In the genomic region with DNA sequence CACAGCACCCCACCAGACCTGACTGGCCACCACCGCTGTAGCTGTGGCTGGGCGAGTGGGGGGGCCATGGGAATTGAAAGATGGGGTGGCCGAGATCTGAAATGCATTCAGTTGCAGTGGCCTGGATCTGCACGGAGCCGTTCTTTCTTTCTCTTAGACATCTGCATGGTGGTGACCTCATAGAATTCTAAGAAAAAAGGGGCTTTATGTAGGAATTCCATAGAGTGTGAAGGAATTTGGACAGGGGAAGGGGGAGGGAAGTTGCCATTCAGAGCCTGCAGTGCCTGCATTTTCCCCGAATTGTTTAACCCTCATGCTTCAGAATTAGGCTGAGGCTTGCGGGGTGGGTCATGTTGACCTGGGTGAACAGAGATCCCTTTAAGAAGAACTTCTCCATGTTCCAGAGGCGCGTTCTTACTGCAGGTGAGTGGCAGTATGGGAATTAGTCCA, we compare ENCODE assay signal across 11 cellular contexts. TPM values are rescaled to one million over a fixed set of nuclear protein-coding genes. Genes with fewer than 3 reads are reported as not detected.
A peak's percentile ranks its signal among the peaks of the same experiment; 100 is the strongest.
DNase-seq lines count a peak whose midpoint lies in the region; ATAC-seq and TF ChIP-seq lines count a peak whose summit lies in the region.
"Had no signal": no experiment of that assay in that cellular context is flagged by ENCODE, and none has a peak within 500 bp of the region (broad histone marks: within the 10 kb centered on the region; RNA-seq: fewer than 3 reads in every experiment).

No MANE protein-coding gene starts in this region.

- H3K4me1 Mint-ChIP-seq in mesothelial cell of epicardium: peaks cover 45% of the 10 kb centered on the region
- H3K4me1 Mint-ChIP-seq in T-helper 2 cell treated with Interferon-gamma antibody and Interleukin-4, amounts not matched to agents 5 μg/mL and 100 μg/mL, for 36 hours (ENCODE audit: low read depth): peaks cover 33% of the 10 kb centered on the region

- peaks cover 0 to 78% of the 10 kb centered on the region in 2 donors for H3K4me1 ChIP-seq in right atrium auricular region
- H3K4me1 ChIP-seq in heart left ventricle: peaks cover 0 to 87% (median 44%) of the 10 kb centered on the region in 12 donors
- H3K4me1 ChIP-seq in urinary bladder (ENCODE audit: insufficient read depth): peaks cover 2% of the 10 kb centered on the region
- peaks cover 24% of the 10 kb centered on the region for H3K4me1 ChIP-seq in testis

- TF ChIP-seq CTCF in right atrium auricular region (IDR thresholded peaks at IDR 0.05) (no peak), heart left ventricle (IDR thresholded peaks at IDR 0.05) (no peak), brain microvascular endothelial cell (IDR thresholded peaks at IDR 0.05; ENCODE audit: low read depth, low read length, missing control alignments) (no peak), mesothelial cell of epicardium (IDR thresholded peaks at IDR 0.05; ENCODE audit: unreplicated experiment) (no peak), testis (IDR thresholded peaks at IDR 0.05) (no peak)

- no peaks in the 10 kb centered on the region for H3K36me3 Mint-ChIP-seq in mesothelial cell of epicardium
- peaks cover 16% of the 10 kb centered on the region for H3K36me3 Mint-ChIP-seq in T-helper 2 cell treated with Interferon-gamma antibody and Interleukin-4, amounts not matched to agents 5 μg/mL and 100 μg/mL, for 36 hours (ENCODE audit: low read depth)

- no peaks in the 10 kb centered on the region for H3K9me3 ChIP-seq in right atrium auricular region
- no peaks in the 10 kb centered on the region for H3K9me3 ChIP-seq in heart left ventricle
- H3K9me3 ChIP-seq in testis: no peaks in the 10 kb centered on the region

- H3K27ac Mint-ChIP-seq in mesothelial cell of epicardium: peak overlapping the region; percentile 83
- H3K27ac Mint-ChIP-seq in T-helper 2 cell treated with Interferon-gamma antibody and Interleukin-4, amounts not matched to agents 5 μg/mL and 100 μg/mL, for 36 hours: no peak overlapping the region
- H3K27ac Mint-ChIP-seq: activated T-helper 17 cell treated with anti-CD3 and anti-CD28 coated beads, Interleukin-2, amount 50 U/mL, for 72 hours had no signal

- peak overlapping the region; percentile 10 for H3K4me3 Mint-ChIP-seq in mesothelial cell of epicardium
- H3K4me3 Mint-ChIP-seq in T-helper 2 cell treated with Interferon-gamma antibody and Interleukin-4, amounts not matched to agents 5 μg/mL and 100 μg/mL, for 36 hours: no peak overlapping the region
- H3K4me3 Mint-ChIP-seq: activated T-helper 17 cell treated with anti-CD3 and anti-CD28 coated beads, Interleukin-2, amount 50 U/mL, for 72 hours had no signal

- in situ Hi-C loops in brain microvascular endothelial cell (cut with HindIII; ENCODE audit: low pct_ligation_motif_present, low sequenced_read_pairs): no loop called here

- H3K27me3 Mint-ChIP-seq in mesothelial cell of epicardium (ENCODE audit: low read depth): no peaks in the 10 kb centered on the region
- H3K27me3 Mint-ChIP-seq in T-helper 2 cell treated with Interferon-gamma antibody and Interleukin-4, amounts not matched to agents 5 μg/mL and 100 μg/mL, for 36 hours (ENCODE audit: low read depth): no peaks in the 10 kb centered on the region
- H3K27me3 Mint-ChIP-seq: activated T-helper 17 cell treated with anti-CD3 and anti-CD28 coated beads, Interleukin-2, amount 50 U/mL, for 72 hours had no signal

- TF ChIP-seq POLR2A in heart left ventricle (IDR thresholded peaks at IDR 0.05) (no peak), testis (IDR thresholded peaks at IDR 0.05) (no peak)

- H3K27me3 ChIP-seq in right atrium auricular region: no peaks in the 10 kb centered on the region
- H3K27me3 ChIP-seq in heart left ventricle: no peaks in the 10 kb centered on the region
- no peaks in the 10 kb centered on the region for H3K27me3 ChIP-seq in brain microvascular endothelial cell (replicated peaks)
- no peaks in the 10 kb centered on the region for H3K27me3 ChIP-seq in testis
- H3K27me3 ChIP-seq: dorsolateral prefrontal cortex had no signal

- ATAC-seq in heart left ventricle (no peak), GM18858 (IDR thresholded peaks at IDR 0.05; ENCODE audit: unreplicated experiment) (no peak)
- ATAC-seq: activated T-helper 17 cell treated with anti-CD3 and anti-CD28 coated beads, Interleukin-2, amount 50 U/mL, for 72 hours had no signal

- intact Hi-C loops in heart left ventricle (cut with DNase I): loop anchor here in 1 of 10 donors (10.0 kb wide), 1 partner anchor 52 kb away; no protein-coding TSS in a partner anchor
- intact Hi-C loops in testis (cut with DNase I; ENCODE audit: low total_unique reads): no loop called here

- H3K27ac ChIP-seq in right atrium auricular region (peak overlapping the region; percentile 23 to 81), heart left ventricle (peak overlapping the region in 5 of 12 donors; percentile 0 to 96 (median 21)), brain microvascular endothelial cell (peak overlapping the region; percentile 78), urinary bladder (ENCODE audit: low read depth) (peak overlapping the region; percentile 3), testis (no peak overlapping the region)

- H3K4me3 ChIP-seq in right atrium auricular region: no peak overlapping the region
- H3K4me3 ChIP-seq in heart left ventricle: peak overlapping the region in 1 of 12 donors; percentile 79
- H3K4me3 ChIP-seq in brain microvascular endothelial cell (ENCODE audit: low read depth, low read length): no peak overlapping the region
- H3K4me3 ChIP-seq in urinary bladder (ENCODE audit: low read depth, low read length): no peak overlapping the region
- H3K4me3 ChIP-seq in testis: no peak overlapping the region

- 85 to 89% (median 87%) methylated on average over 9 of the region's 9 CpGs for WGBS in heart left ventricle, 4 donors
- 71% methylated on average over 9 of the region's 9 CpGs for WGBS in urinary bladder
- 91 to 95% methylated on average over 9 of the region's 9 CpGs for WGBS in testis, 2 donors

- H3K9me3 Mint-ChIP-seq in mesothelial cell of epicardium: no peaks in the 10 kb centered on the region
- no peaks in the 10 kb centered on the region for H3K9me3 Mint-ChIP-seq in T-helper 2 cell treated with Interferon-gamma antibody and Interleukin-4, amounts not matched to agents 5 μg/mL and 100 μg/mL, for 36 hours
- H3K9me3 Mint-ChIP-seq: activated T-helper 17 cell treated with anti-CD3 and anti-CD28 coated beads, Interleukin-2, amount 50 U/mL, for 72 hours had no signal

- no peak for DNase-seq in right atrium auricular region (ENCODE audit: low spot score)
- DNase-seq in heart left ventricle: no peak
- DNase-seq in brain microvascular endothelial cell: no peak
- no peak for DNase-seq in mesothelial cell of epicardium (ENCODE audit: low spot score in 2 of 2, unreplicated experiment in 2 of 2)
- no peak for DNase-seq in T-helper 2 cell treated with Interferon-gamma antibody and Interleukin-4, amounts not matched to agents 5 μg/mL and 100 μg/mL, for 36 hours (ENCODE audit: low spot score)
- no peak for DNase-seq in testis
- DNase-seq: dorsolateral prefrontal cortex, NCI-H2081 had no signal

- H3K36me3 ChIP-seq in right atrium auricular region: no peaks in the 10 kb centered on the region
- peaks cover 0 to 13% (median 0%) of the 10 kb centered on the region in 9 donors for H3K36me3 ChIP-seq in heart left ventricle
- peaks cover 3% of the 10 kb centered on the region for H3K36me3 ChIP-seq in brain microvascular endothelial cell (replicated peaks)
- no peaks in the 10 kb centered on the region for H3K36me3 ChIP-seq in urinary bladder (ENCODE audit: insufficient read depth)
- no peaks in the 10 kb centered on the region for H3K36me3 ChIP-seq in testis (ENCODE audit: low read depth, missing control alignments)

RNA-seq across cellular contexts. Expression of a gene that starts 4.9 kb away (rescaled TPM):
- total RNA-seq in right atrium auricular region (1 to 10 TPM; 9.2 to 9.7 TPM), heart left ventricle (10 to 100 TPM in 2 of 9 donors, 1 to 10 TPM in 7; 5.0 to 42.4 (median 6.8) TPM), mesothelial cell of epicardium (40.5 to 45.5 TPM (median 42.9 TPM) in 3 replicates), urinary bladder (28.1 TPM), testis (10 to 100 TPM; 11.5 to 21.4 TPM)
- polyA plus RNA-seq in heart left ventricle (1 to 10 TPM; 1.8 to 4.0 TPM), urinary bladder (38.3 TPM), testis (ENCODE audit: insufficient read depth, low read depth, low replicate concordance) (21.5 TPM)

Comparison
In these comparisons a context has a peak if more than half of its experiments do, and no peak if none do; other contexts are left out.
1. H3K27ac ChIP-seq: peak in right atrium auricular region (2 of 2), brain microvascular endothelial cell (single experiment) and urinary bladder (single experiment); none in testis (0 of 2).